In genomic region chr3:127547761-127548605, GRCh38 we compare ENCODE assay signal across 8 cellular contexts. TPM values are rescaled to one million over a fixed set of nuclear protein-coding genes. Genes with fewer than 3 reads are reported as not detected.
DNase-seq lines count a peak whose midpoint lies in the region; ATAC-seq and TF ChIP-seq lines count a peak whose summit lies in the region.

No MANE protein-coding gene starts in this region.

- H3K4me3 Mint-ChIP-seq in endodermal cell: peak overlapping the region; percentile 60

- H3K9me3 Mint-ChIP-seq in endodermal cell: no peaks in the 10 kb centered on the region

- ATAC-seq in HG03354 (IDR thresholded peaks at IDR 0.05; ENCODE audit: poor library complexity, severe bottlenecking, unreplicated experiment) (peak; percentile 63), GM21526 (IDR thresholded peaks at IDR 0.05; ENCODE audit: low FRiP score, unreplicated experiment) (no peak)

- H3K36me3 Mint-ChIP-seq in endodermal cell (ENCODE audit: low read depth): no peaks in the 10 kb centered on the region

- H3K4me3 ChIP-seq in GM12864 (ENCODE audit: low read depth, low read length) (peak overlapping the region; percentile 40), endodermal cell (ENCODE audit: low read length) (peak overlapping the region; percentile 78)

- H3K4me1 ChIP-seq in endodermal cell (ENCODE audit: control insufficient read depth, insufficient read depth, low read length): no peaks in the 10 kb centered on the region

- peaks cover 16% of the 10 kb centered on the region for H3K27me3 Mint-ChIP-seq in endodermal cell (ENCODE audit: insufficient read depth)

- no peak overlapping the region for H3K27ac ChIP-seq in endodermal cell (ENCODE audit: low read depth, low read length)

- no peaks in the 10 kb centered on the region for H3K27me3 ChIP-seq in endodermal cell (ENCODE audit: control insufficient read depth, insufficient read depth, low read length, poor library complexity, severe bottlenecking)

- H3K27ac Mint-ChIP-seq in endodermal cell: no peak overlapping the region

- no peaks in the 10 kb centered on the region for H3K9me3 ChIP-seq in endodermal cell (ENCODE audit: control insufficient read depth, low read length)

- TF ChIP-seq CTCF in GM12864 (IDR thresholded peaks at IDR 0.05; ENCODE audit: low read depth, low read length, missing control alignments) (peak; percentile 61), endodermal cell (conservative IDR thresholded peaks at IDR 0.05) (peak; percentile 80)

- H3K9ac ChIP-seq in endodermal cell (ENCODE audit: extremely low read depth, low read length, poor library complexity, severe bottlenecking): no peak overlapping the region

- DNase-seq in GM12864 (ENCODE audit: low read depth) (no peak), NCI-H82 treated with DMSO at 0.1 percent for 48 hours (lab: John Stamatoyannopoulos, UW; ENCODE audit: unreplicated experiment) (peak; percentile 49), endodermal cell (peak; percentile 97), midbrain (lab: John Stamatoyannopoulos, UW) (peak; percentile 68)
- peak; percentile 17 for DNase-seq in activated CD8-positive, alpha-beta memory T cell treated with anti-CD3 and anti-CD28 coated beads, Interleukin-2, amount 50 U/mL, for 24 hours (ENCODE audit: extremely low read depth)
- peak; percentile 54 to 55 for DNase-seq in stimulated activated CD8-positive, alpha-beta memory T cell treated with anti-CD3 and anti-CD28 coated beads, Interleukin-15, amount 100 ng/mL, for 48 hours (ENCODE audit: low read depth in 2 of 2)

- H3K36me3 ChIP-seq in endodermal cell (ENCODE audit: control insufficient read depth, insufficient read depth, low read length): no peaks in the 10 kb centered on the region

- peaks cover 10% of the 10 kb centered on the region for H3K4me1 Mint-ChIP-seq in endodermal cell

- WGBS in endodermal cell (ENCODE audit: insufficient coverage in 1 of 2, insufficient read length in 1 of 2), 2 experiments: 7 to 37% methylated on average over 8 to 41 of the region's 42 CpGs

RNA-seq across cellular contexts. Expression of gene TPRA1, which starts 42.5 kb away (rescaled TPM):
- 10 to 100 TPM; 22.9 TPM for total RNA-seq in endodermal cell
- polyA plus RNA-seq in endodermal cell (2013, experiment 1 of 2): 18.2 TPM
- 15.9 TPM for polyA plus RNA-seq in endodermal cell (2013, experiment 2 of 2)

RNA-seq across cellular contexts. Expression of gene MCM2, which starts 50.2 kb away (rescaled TPM):
- 10 to 100 TPM; 91.5 to 95.9 TPM for total RNA-seq in endodermal cell
- 106 TPM for polyA plus RNA-seq in endodermal cell (2013, experiment 1 of 2)
- 92.1 TPM for polyA plus RNA-seq in endodermal cell (2013, experiment 2 of 2)
